17 cellular contexts compared by ENCODE assay signal in the genomic region with DNA sequence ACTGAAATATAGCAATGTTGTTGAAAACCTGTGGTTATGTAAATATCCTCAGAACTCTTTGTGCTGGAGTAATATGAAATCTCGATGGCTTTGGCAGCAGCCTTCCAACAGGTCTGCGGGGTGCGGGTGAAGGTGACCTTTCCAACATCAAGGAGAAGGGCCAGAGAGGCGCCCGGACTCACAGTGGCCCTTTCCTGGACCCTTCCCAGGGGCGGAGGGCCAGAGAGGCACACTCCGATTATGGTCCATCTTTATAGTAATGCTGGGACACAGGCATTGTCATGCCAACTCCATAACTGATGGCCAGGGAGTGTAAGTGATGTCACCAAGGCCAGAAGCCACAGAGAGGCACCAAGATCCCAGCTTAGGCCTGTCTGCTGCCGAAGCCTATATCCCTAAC. TPM values are rescaled to one million over a fixed set of nuclear protein-coding genes. Genes with fewer than 3 reads are reported as not detected.
DNase-seq lines count a peak whose midpoint lies in the region; ATAC-seq and TF ChIP-seq lines count a peak whose summit lies in the region.
"Had no signal": no experiment of that assay in that cellular context is flagged by ENCODE, and none has a peak within 500 bp of the region (broad histone marks: within the 10 kb centered on the region; RNA-seq: fewer than 3 reads in every experiment).

No MANE protein-coding gene starts in this region.

- peak; percentile 24 for DNase-seq in activated effector memory CD4-positive, alpha-beta T cell treated with anti-CD3 and anti-CD28 coated beads, Interleukin-2, amount 50 U/mL, for 16 hours
- DNase-seq in activated effector memory CD4-positive, alpha-beta T cell treated with Interleukin-2 at 50 U/mL for 16 hours = no peak
- DNase-seq in adrenal gland = peak in 2 of 7 donors; percentile 29 to 60
- DNase-seq in prostate gland (ENCODE audit: low spot score) = no peak
- DNase-seq in thyroid gland = peak; percentile 29 to 39
- no peak for DNase-seq in NCI-H526 treated with DMSO at 0.1 percent for 48 hours (lab: John Stamatoyannopoulos, UW)
- DNase-seq: 8988T, KBM-7, NCI-H1092, NCI-H1694 treated with DMSO at 0.1 percent for 48 hours, NCI-H446, NCI-H748 treated with DMSO at 0.1 percent for 48 hours, Right ventricle myocardium superior had no signal

- H3K36me3 ChIP-seq in adrenal gland (replicated peaks in 1 of 2) (no peaks in the 10 kb centered on the region), prostate gland (no peaks in the 10 kb centered on the region), thyroid gland (no peaks in the 10 kb centered on the region)

- ATAC-seq in GM19023 (IDR thresholded peaks at IDR 0.05; ENCODE audit: unreplicated experiment) (no peak), HG03354 (IDR thresholded peaks at IDR 0.05; ENCODE audit: poor library complexity, severe bottlenecking, unreplicated experiment) (no peak)
- ATAC-seq: Panc1 had no signal

- H3K27ac ChIP-seq in adrenal gland = peak overlapping the region in 3 of 5 donors; percentile 60 to 91 (median 89)
- peak overlapping the region; percentile 42 to 95 for H3K27ac ChIP-seq in prostate gland
- H3K27ac ChIP-seq in thyroid gland = peak overlapping the region; percentile 71 to 82 (median 80)
- H3K27ac ChIP-seq: HL-60 had no signal

- H3K27me3 ChIP-seq in adrenal gland (no peaks in the 10 kb centered on the region), prostate gland (replicated peaks; ENCODE audit: insufficient read depth) (no peaks in the 10 kb centered on the region), thyroid gland (no peaks in the 10 kb centered on the region)

- no peak overlapping the region for H3K4me3 ChIP-seq in adrenal gland
- no peak overlapping the region for H3K4me3 ChIP-seq in prostate gland
- no peak overlapping the region for H3K4me3 ChIP-seq in thyroid gland (replicated peaks in 1 of 3)

- intact Hi-C loops in adrenal gland (cut with DNase I) (no loop called here), prostate gland (cut with DNase I) (no loop called here), thyroid gland (cut with DNase I) (no loop called here)

- H3K4me1 ChIP-seq in adrenal gland (replicated peaks in 1 of 2) (peaks cover 18 to 38% of the 10 kb centered on the region in 2 donors), prostate gland (replicated peaks) (peaks cover 37% of the 10 kb centered on the region), thyroid gland (peaks cover 43 to 65% of the 10 kb centered on the region in 2 donors)

- TF ChIP-seq POLR2A in adrenal gland (IDR thresholded peaks at IDR 0.05) = no peak
- no peak for TF ChIP-seq POLR2A in prostate gland (IDR thresholded peaks at IDR 0.05)
- no peak for TF ChIP-seq POLR2A in thyroid gland (IDR thresholded peaks at IDR 0.05)

- WGBS in adrenal gland, 4 donors = 83 to 96% (median 90%) methylated on average over 8 of the region's 8 CpGs
- WGBS in prostate gland = 75% methylated on average over 8 of the region's 8 CpGs
- 85 to 89% methylated on average over 8 of the region's 8 CpGs for WGBS in thyroid gland, 2 donors

- TF ChIP-seq CTCF in adrenal gland (IDR thresholded peaks at IDR 0.05) (no peak), prostate gland (IDR thresholded peaks at IDR 0.05) (no peak), thyroid gland (IDR thresholded peaks at IDR 0.05) (no peak)

- H3K9me3 ChIP-seq in adrenal gland (replicated peaks in 1 of 3) (no peaks in the 10 kb centered on the region), prostate gland (no peaks in the 10 kb centered on the region), thyroid gland (no peaks in the 10 kb centered on the region)

RNA-seq across cellular contexts. Expression of gene SLC37A1, which starts 18.1 kb away (rescaled TPM):
- total RNA-seq in adrenal gland (10 to 100 TPM in 7 of 8 donors, 1 to 10 TPM in 1; 7.4 to 27.2 (median 18.7) TPM), prostate gland (10 to 100 TPM; 44.2 to 49.6 TPM), thyroid gland (10 to 100 TPM; 26.1 to 37.9 (median 34.9) TPM)
- 10 to 100 TPM; 11.0 to 16.7 (median 14.3) TPM for polyA plus RNA-seq in adrenal gland

RNA-seq across cellular contexts. Expression of gene RSPH1, which starts 35.7 kb away (rescaled TPM):
- 1 to 10 TPM in 1 of 8 donors, under 1 TPM in 5, not detected in 2; 0.13 to 1.4 (median 0.72) TPM for total RNA-seq in adrenal gland
- polyA plus RNA-seq in adrenal gland = 1 to 10 TPM; 1.2 to 5.8 (median 3.2) TPM
- 1 to 10 TPM; 1.6 to 2.6 TPM for total RNA-seq in prostate gland
- total RNA-seq in thyroid gland = 1 to 10 TPM; 2.7 to 3.7 (median 3.0) TPM
- total RNA-seq: Right ventricle myocardium superior had no signal

Comparison
In these comparisons a context has a peak if more than half of its experiments do, and no peak if none do; other contexts are left out.
1. DNase-seq: peak in activated effector memory CD4-positive, alpha-beta T cell treated with anti-CD3 and anti-CD28 coated beads, Interleukin-2, amount 50 U/mL, for 16 hours (single experiment) and thyroid gland (2 of 2); none in activated effector memory CD4-positive, alpha-beta T cell treated with Interleukin-2 at 50 U/mL for 16 hours (single experiment), prostate gland (single experiment) and NCI-H526 treated with DMSO at 0.1 percent for 48 hours (single experiment).
2. Peak in every context shown above with its lines, with median percentiles within 50 percentile points of each other: H3K27ac ChIP-seq.